In the genomic region with DNA sequence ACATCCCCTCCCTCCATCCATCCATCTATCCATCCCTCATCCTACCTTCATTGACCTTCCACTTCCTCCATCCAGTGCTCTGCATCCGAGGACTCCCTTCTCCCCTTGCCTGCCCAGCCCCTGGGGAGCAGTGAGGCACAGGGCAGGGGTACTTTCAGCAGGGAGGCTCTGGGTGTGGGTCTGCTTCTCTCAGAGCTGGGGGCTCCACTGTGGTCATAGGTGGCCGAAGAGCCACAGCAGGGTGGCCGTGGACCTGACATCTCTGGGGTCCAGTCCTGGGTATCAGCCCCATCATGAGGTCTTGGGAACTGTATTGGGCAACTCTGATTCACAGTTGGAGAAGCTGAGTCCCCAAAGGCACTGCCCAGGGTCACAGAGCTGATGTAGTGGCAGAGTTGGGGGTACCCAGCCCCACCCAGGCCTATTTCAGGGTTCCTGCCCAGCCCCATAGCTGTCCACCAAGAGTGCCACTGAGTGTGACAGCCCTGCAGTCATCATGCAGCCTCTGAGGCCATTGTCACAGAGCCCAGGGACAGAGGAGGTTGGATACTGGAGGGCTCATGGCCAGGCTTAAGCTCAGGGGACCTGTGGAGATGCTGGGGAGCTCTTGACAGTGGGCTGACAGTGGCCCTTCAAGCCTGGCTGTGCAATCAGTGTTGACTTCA, we compare ENCODE assay signal across 1 cellular context.
TF ChIP-seq lines count a peak whose summit lies in the region.

No MANE protein-coding gene starts in this region.

TF ChIP-seq in WTC11, 78 proteins besides CTCF, POLR2A, EP300 and RAD21 (continued from another document):
- TF ChIP-seq ZNF263 (CRISPR knock-in tag; IDR thresholded peaks at IDR 0.05; ENCODE audit: low read depth), result no peak
- TF ChIP-seq, protein P1, sequence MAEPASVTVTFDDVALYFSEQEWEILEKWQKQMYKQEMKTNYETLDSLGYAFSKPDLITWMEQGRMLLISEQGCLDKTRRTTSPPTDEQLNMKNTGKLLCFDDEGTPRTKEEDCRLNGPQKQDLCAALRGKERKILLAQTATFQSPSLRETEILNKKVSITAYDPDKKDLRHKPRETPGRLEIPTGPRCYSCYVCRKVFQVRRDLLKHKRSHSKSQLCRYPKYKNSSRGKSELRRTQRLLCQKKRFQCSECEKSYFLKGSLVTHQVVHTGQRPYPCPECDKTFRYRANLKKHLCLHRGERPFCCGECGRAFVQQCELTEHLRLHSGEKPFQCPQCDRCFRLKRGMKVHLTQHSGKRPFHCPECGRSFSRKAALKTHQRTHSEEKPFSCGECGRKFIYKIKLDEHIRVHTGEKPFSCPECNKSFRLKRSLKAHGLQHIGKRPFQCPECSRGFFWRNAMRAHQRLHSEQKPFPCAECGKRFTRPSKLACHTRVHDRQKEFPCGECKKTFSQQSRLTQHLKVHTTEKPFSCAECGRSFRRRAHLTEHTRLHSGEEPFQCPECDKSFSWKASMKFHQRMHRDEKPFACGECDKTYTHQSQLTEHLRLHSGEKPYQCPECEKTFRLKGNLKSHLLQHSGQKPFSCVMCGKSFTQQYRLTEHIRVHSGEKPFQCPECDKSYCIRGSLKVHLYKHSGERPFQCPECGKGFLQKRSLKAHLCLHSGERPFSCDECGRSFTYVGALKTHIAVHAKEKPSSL (CRISPR knock-in tag; conservative IDR thresholded peaks at IDR 0.05), result no peak
- TF ChIP-seq EMX1 (CRISPR knock-in tag; IDR thresholded peaks at IDR 0.05), result no peak
- TF ChIP-seq, protein P2, sequence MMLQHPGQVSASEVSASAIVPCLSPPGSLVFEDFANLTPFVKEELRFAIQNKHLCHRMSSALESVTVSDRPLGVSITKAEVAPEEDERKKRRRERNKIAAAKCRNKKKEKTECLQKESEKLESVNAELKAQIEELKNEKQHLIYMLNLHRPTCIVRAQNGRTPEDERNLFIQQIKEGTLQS (CRISPR knock-in tag; conservative IDR thresholded peaks at IDR 0.05), result no peak
- TF ChIP-seq FOXJ3 (CRISPR knock-in tag; IDR thresholded peaks at IDR 0.05; ENCODE audit: borderline replicate concordance), result no peak
